ENCODE assay signal across 12 cellular contexts in the genomic region with DNA sequence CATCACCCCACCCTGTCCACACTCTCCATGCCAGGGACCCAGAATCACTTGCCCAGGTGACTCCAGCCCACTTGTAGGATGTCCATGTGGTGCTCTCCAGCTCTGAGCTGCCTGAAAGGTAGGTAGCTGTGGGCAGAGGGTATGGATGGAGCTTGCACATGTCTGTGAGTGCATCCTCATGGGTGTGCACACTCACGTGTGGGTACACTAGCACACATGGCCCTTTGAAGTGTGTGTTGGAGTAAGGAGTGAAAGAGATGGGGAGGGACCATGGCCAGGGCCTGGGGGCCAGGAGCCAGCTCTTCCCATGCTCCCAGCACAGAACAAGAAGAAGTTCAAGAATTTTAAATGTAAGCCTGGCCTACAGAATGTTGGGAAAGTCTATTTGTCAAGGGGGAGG. TPM values are rescaled to one million over a fixed set of nuclear protein-coding genes. Genes with fewer than 3 reads are reported as not detected.
"Had no signal": no experiment of that assay in that cellular context is flagged by ENCODE, and none has a peak within 500 bp of the region (broad histone marks: within the 10 kb centered on the region; RNA-seq: fewer than 3 reads in every experiment).

No MANE protein-coding gene starts in this region.

- ATAC-seq: GM23338, HCT116 had no signal

- H2AFZ ChIP-seq: GM23248, GM23338 had no signal

- H3K27ac Mint-ChIP-seq: GM23338, H9, HFFc6 had no signal

- DNase-seq: GM23248, GOT3, H7, H9, HCEC 1CT, HFFc6 had no signal

- H3K9ac ChIP-seq: GM23248 had no signal

- H3K4me3 ChIP-seq: GM23248, GM23338, HAP-1 had no signal

- H3K27ac ChIP-seq: GM23248 had no signal

- H3K36me3 ChIP-seq: HAP-1 had no signal

- H3K4me2 ChIP-seq: GM23338 had no signal

- FAIRE-seq: H1, H54 had no signal

- H3K4me1 ChIP-seq: HAP-1 had no signal

RNA-seq across cellular contexts. Expression of a gene that starts 50.2 kb away (rescaled TPM):
- total RNA-seq: GM23248, H1, H4, H7, H9, HFFc6 had no signal
- polyA plus RNA-seq: GM23248, GM23338, H1 had no signal
